ENCODE assay signal across 8 cellular contexts in the genomic region with DNA sequence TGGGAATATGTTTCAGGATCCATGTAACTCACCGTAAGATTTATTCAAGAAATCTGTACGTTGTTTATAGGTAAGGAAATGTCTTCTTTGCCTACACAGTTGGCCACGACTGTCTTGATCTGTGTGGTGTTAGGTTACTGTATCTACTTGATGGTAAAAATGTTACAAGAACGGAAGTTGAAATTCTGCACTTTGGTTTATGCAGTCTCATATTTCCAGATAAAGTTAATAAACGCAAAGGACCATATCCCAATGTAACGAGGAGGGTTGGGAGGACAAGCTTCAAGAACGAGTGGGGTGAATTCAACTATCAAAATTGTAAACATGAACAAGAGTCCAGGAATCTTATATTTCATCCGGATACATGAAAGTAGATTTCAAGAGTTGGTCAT. TPM values are rescaled to one million over a fixed set of nuclear protein-coding genes. Genes with fewer than 3 reads are reported as not detected.
DNase-seq lines count a peak whose midpoint lies in the region; ATAC-seq lines count a peak whose summit lies in the region.

No MANE protein-coding gene starts in this region.

- H3K36me3 ChIP-seq in iPS-18a (ENCODE audit: control insufficient read depth, low read depth, low read length) = no peaks in the 10 kb centered on the region

- peaks cover 5% of the 10 kb centered on the region for H3K36me3 Mint-ChIP-seq in activated T-cell treated with anti-CD3 and anti-CD28 coated beads, Interleukin-2, amount 50 U/mL, for 4 hours (ENCODE audit: insufficient read depth)
- H3K36me3 Mint-ChIP-seq in activated T-helper 1 cell treated with anti-CD3 and anti-CD28 coated beads, Interleukin-12 subunit alpha, Interleukin-12 subunit beta, Interleukin-2, Interleukin-4 antibody, amounts not matched to agents 30 ng/mL and 10 ng/mL and 1 ng/mL, durations not matched to agents 14 hours and 24 hours and 36 hours (ENCODE audit: low read depth) = peaks cover 12% of the 10 kb centered on the region

- peak overlapping the region; percentile 53 for H3K9ac ChIP-seq in iPS-18a (ENCODE audit: low read length)

- no peak for DNase-seq in activated T-cell treated with anti-CD3 and anti-CD28 coated beads, Interleukin-2, amount 50 U/mL, for 4 hours
- no peak for DNase-seq in activated T-cell treated with anti-CD3 and anti-CD28 coated beads, Interleukin-2, amount 50 U/mL, for 48 hours
- DNase-seq in activated T-helper 1 cell treated with anti-CD3 and anti-CD28 coated beads, Interleukin-12 subunit alpha, Interleukin-12 subunit beta, Interleukin-2, Interleukin-4 antibody, amounts not matched to agents 30 ng/mL and 10 ng/mL and 1 ng/mL, durations not matched to agents 14 hours and 24 hours and 36 hours (ENCODE audit: low spot score) = no peak
- no peak for DNase-seq in stimulated activated naive CD8-positive, alpha-beta T cell treated with anti-CD3 and anti-CD28 coated beads, Interleukin-15, amount 100 ng/mL, for 72 hours
- DNase-seq in SIG-M5 treated with dmso at 0.1 percent for 504 hours (lab: John Stamatoyannopoulos, UW; ENCODE audit: unreplicated experiment) = no peak

- peak overlapping the region; percentile 96 for H3K4me3 Mint-ChIP-seq in activated T-cell treated with anti-CD3 and anti-CD28 coated beads, Interleukin-2, amount 50 U/mL, for 4 hours
- peak overlapping the region; percentile 100 for H3K4me3 Mint-ChIP-seq in activated T-helper 1 cell treated with anti-CD3 and anti-CD28 coated beads, Interleukin-12 subunit alpha, Interleukin-12 subunit beta, Interleukin-2, Interleukin-4 antibody, amounts not matched to agents 30 ng/mL and 10 ng/mL and 1 ng/mL, durations not matched to agents 14 hours and 24 hours and 36 hours
- peak overlapping the region; percentile 93 to 98 for H3K4me3 Mint-ChIP-seq in stimulated activated naive CD8-positive, alpha-beta T cell treated with anti-CD3 and anti-CD28 coated beads, Interleukin-15, amount 100 ng/mL, for 72 hours

- H3K4me1 ChIP-seq in iPS-18a (ENCODE audit: control insufficient read depth, low read depth, low read length) = peaks cover 6% of the 10 kb centered on the region

- peaks cover 26% of the 10 kb centered on the region for H3K4me1 Mint-ChIP-seq in activated T-cell treated with anti-CD3 and anti-CD28 coated beads, Interleukin-2, amount 50 U/mL, for 4 hours (ENCODE audit: low read depth)
- H3K4me1 Mint-ChIP-seq in activated T-helper 1 cell treated with anti-CD3 and anti-CD28 coated beads, Interleukin-12 subunit alpha, Interleukin-12 subunit beta, Interleukin-2, Interleukin-4 antibody, amounts not matched to agents 30 ng/mL and 10 ng/mL and 1 ng/mL, durations not matched to agents 14 hours and 24 hours and 36 hours (ENCODE audit: low read depth) = peaks cover 20% of the 10 kb centered on the region
- H3K4me1 Mint-ChIP-seq in stimulated activated naive CD8-positive, alpha-beta T cell treated with anti-CD3 and anti-CD28 coated beads, Interleukin-15, amount 100 ng/mL, for 72 hours = peaks cover 16% of the 10 kb centered on the region

- intact Hi-C loops in activated T-helper 1 cell treated with anti-CD3 and anti-CD28 coated beads, Interleukin-12 subunit alpha, Interleukin-12 subunit beta, Interleukin-2, Interleukin-4 antibody, amounts not matched to agents 30 ng/mL and 10 ng/mL and 1 ng/mL, durations not matched to agents 14 hours and 24 hours and 36 hours (cut with micrococcal nuclease) = loop anchor here (5.0 kb wide), 2 partner anchors 163 to 643 kb away; partner anchors contain the start of gene SIDT1

- peak overlapping the region; percentile 72 for H3K4me3 ChIP-seq in iPS-18a (ENCODE audit: low read length)

- no peaks in the 10 kb centered on the region for H3K27me3 ChIP-seq in iPS-18a (ENCODE audit: control insufficient read depth, insufficient read depth, low read length)

- H3K27ac Mint-ChIP-seq in activated T-helper 1 cell treated with anti-CD3 and anti-CD28 coated beads, Interleukin-12 subunit alpha, Interleukin-12 subunit beta, Interleukin-2, Interleukin-4 antibody, amounts not matched to agents 30 ng/mL and 10 ng/mL and 1 ng/mL, durations not matched to agents 14 hours and 24 hours and 36 hours = peak overlapping the region; percentile 99
- peak overlapping the region; percentile 97 to 99 for H3K27ac Mint-ChIP-seq in stimulated activated naive CD8-positive, alpha-beta T cell treated with anti-CD3 and anti-CD28 coated beads, Interleukin-15, amount 100 ng/mL, for 72 hours

- no peak for ATAC-seq in activated T-cell treated with anti-CD3 and anti-CD28 coated beads, Interleukin-2, amount 50 U/mL, for 4 hours
- no peak for ATAC-seq in stimulated activated naive CD8-positive, alpha-beta T cell treated with anti-CD3 and anti-CD28 coated beads, Interleukin-15, amount 100 ng/mL, for 72 hours
- ATAC-seq in HG02623 (IDR thresholded peaks at IDR 0.05; ENCODE audit: unreplicated experiment) (no peak), HG03108 (IDR thresholded peaks at IDR 0.05; ENCODE audit: unreplicated experiment) (no peak)

- no peaks in the 10 kb centered on the region for H3K9me3 ChIP-seq in iPS-18a (ENCODE audit: control insufficient read depth, low read depth, low read length)

- no peak overlapping the region for H3K27ac ChIP-seq in iPS-18a (ENCODE audit: low read length)

- H3K9me3 Mint-ChIP-seq in activated T-cell treated with anti-CD3 and anti-CD28 coated beads, Interleukin-2, amount 50 U/mL, for 4 hours = no peaks in the 10 kb centered on the region
- H3K9me3 Mint-ChIP-seq in activated T-helper 1 cell treated with anti-CD3 and anti-CD28 coated beads, Interleukin-12 subunit alpha, Interleukin-12 subunit beta, Interleukin-2, Interleukin-4 antibody, amounts not matched to agents 30 ng/mL and 10 ng/mL and 1 ng/mL, durations not matched to agents 14 hours and 24 hours and 36 hours = no peaks in the 10 kb centered on the region
- H3K9me3 Mint-ChIP-seq in stimulated activated naive CD8-positive, alpha-beta T cell treated with anti-CD3 and anti-CD28 coated beads, Interleukin-15, amount 100 ng/mL, for 72 hours = no peaks in the 10 kb centered on the region

- no peaks in the 10 kb centered on the region for H3K27me3 Mint-ChIP-seq in activated T-cell treated with anti-CD3 and anti-CD28 coated beads, Interleukin-2, amount 50 U/mL, for 4 hours (ENCODE audit: low read depth)
- no peaks in the 10 kb centered on the region for H3K27me3 Mint-ChIP-seq in activated T-helper 1 cell treated with anti-CD3 and anti-CD28 coated beads, Interleukin-12 subunit alpha, Interleukin-12 subunit beta, Interleukin-2, Interleukin-4 antibody, amounts not matched to agents 30 ng/mL and 10 ng/mL and 1 ng/mL, durations not matched to agents 14 hours and 24 hours and 36 hours (ENCODE audit: insufficient read depth)
- H3K27me3 Mint-ChIP-seq in stimulated activated naive CD8-positive, alpha-beta T cell treated with anti-CD3 and anti-CD28 coated beads, Interleukin-15, amount 100 ng/mL, for 72 hours = no peaks in the 10 kb centered on the region

RNA-seq across cellular contexts. Expression of gene USF3, which starts 1.0 kb away (rescaled TPM):
- 10 to 100 TPM; 12.1 to 12.4 (median 12.3) TPM for total RNA-seq in activated T-cell treated with anti-CD3 and anti-CD28 coated beads, Interleukin-2, amount 50 U/mL, for 4 hours
- 14.7 and 16.1 TPM in 2 replicates for total RNA-seq in activated T-helper 1 cell treated with anti-CD3 and anti-CD28 coated beads, Interleukin-12 subunit alpha, Interleukin-12 subunit beta, Interleukin-2, Interleukin-4 antibody, amounts not matched to agents 30 ng/mL and 10 ng/mL and 1 ng/mL, durations not matched to agents 14 hours and 24 hours and 36 hours

RNA-seq across cellular contexts. Expression of gene NAA50, which starts 50.6 kb away (rescaled TPM):
- total RNA-seq in activated T-cell treated with anti-CD3 and anti-CD28 coated beads, Interleukin-2, amount 50 U/mL, for 4 hours = 100 to 1,000 TPM; 228 to 273 (median 249) TPM
- total RNA-seq in activated T-helper 1 cell treated with anti-CD3 and anti-CD28 coated beads, Interleukin-12 subunit alpha, Interleukin-12 subunit beta, Interleukin-2, Interleukin-4 antibody, amounts not matched to agents 30 ng/mL and 10 ng/mL and 1 ng/mL, durations not matched to agents 14 hours and 24 hours and 36 hours = 144 TPM in 2 replicates

RNA-seq across cellular contexts. Expression of gene ATP6V1A, which starts 51.4 kb away (rescaled TPM):
- total RNA-seq in activated T-cell treated with anti-CD3 and anti-CD28 coated beads, Interleukin-2, amount 50 U/mL, for 4 hours = 10 to 100 TPM; 38.9 to 52.9 (median 44.6) TPM
- total RNA-seq in activated T-helper 1 cell treated with anti-CD3 and anti-CD28 coated beads, Interleukin-12 subunit alpha, Interleukin-12 subunit beta, Interleukin-2, Interleukin-4 antibody, amounts not matched to agents 30 ng/mL and 10 ng/mL and 1 ng/mL, durations not matched to agents 14 hours and 24 hours and 36 hours = 39.1 and 40.0 TPM in 2 replicates
